8 cellular contexts compared by ENCODE assay signal in the genomic region with DNA sequence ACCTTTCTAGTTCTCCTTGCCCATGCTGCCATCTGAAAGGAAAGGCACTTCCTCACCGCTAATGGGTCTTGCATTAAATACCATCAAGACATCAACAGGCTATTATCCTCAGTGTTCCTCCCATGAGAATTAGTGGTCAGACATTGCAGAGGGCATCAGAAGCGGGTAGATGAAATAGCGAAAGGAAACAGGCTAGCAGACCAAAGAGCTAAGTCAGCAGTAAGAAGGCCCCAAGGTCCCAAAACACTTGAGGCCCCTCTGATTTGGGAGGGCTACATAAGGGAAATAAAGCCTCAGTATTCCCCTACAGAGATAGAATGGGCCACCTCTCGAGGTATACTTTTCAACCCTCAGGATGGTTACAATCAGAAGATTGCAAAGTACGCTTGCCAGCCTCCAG. TPM values are rescaled to one million over a fixed set of nuclear protein-coding genes. Genes with fewer than 3 reads are reported as not detected.
"Had no signal": no experiment of that assay in that cellular context is flagged by ENCODE, and none has a peak within 500 bp of the region (broad histone marks: within the 10 kb centered on the region; RNA-seq: fewer than 3 reads in every experiment).

No MANE protein-coding gene starts in this region.

- DNase-seq: H9, HCEC 1CT, KG1 had no signal

- H2AFZ ChIP-seq: GM23338 had no signal

- H3K4me2 ChIP-seq: GM23338 had no signal

- ATAC-seq: GM23338 had no signal

- H3K4me3 ChIP-seq: GM23338 had no signal

- FAIRE-seq: H1, H54, HTR-8/SVneo had no signal

RNA-seq across cellular contexts. Expression of a gene that starts 23.9 kb away (rescaled TPM):
- polyA plus RNA-seq: IgD-negative memory B cell had no signal
